In genomic region chr14:33790996-33791395, GRCh38 we compare ENCODE assay signal across 25 cellular contexts.
DNase-seq lines count a peak whose midpoint lies in the region; ATAC-seq and TF ChIP-seq lines count a peak whose summit lies in the region.
"Had no signal": no experiment of that assay in that cellular context is flagged by ENCODE, and none has a peak within 500 bp of the region (broad histone marks: within the 10 kb centered on the region; RNA-seq: fewer than 3 reads in every experiment).

No MANE protein-coding gene starts in this region.

- TF ChIP-seq CTCF in VCaP (conservative IDR thresholded peaks at IDR 0.05) = no peak

- no CpG with 5 or more reads among the region's 9 CpGs for WGBS in trophoblast cell (ENCODE audit: extremely low coverage, insufficient coverage, insufficient read length)

- no peak overlapping the region for H2AK5ac ChIP-seq in trophoblast cell (ENCODE audit: low read length)

- no peak overlapping the region for H4K8ac ChIP-seq in trophoblast cell (ENCODE audit: low read depth, low read length)

- H4K91ac ChIP-seq in trophoblast cell (ENCODE audit: low read depth, low read length) = peak overlapping the region; percentile 15

- H3K4me3 ChIP-seq in trophoblast cell (ENCODE audit: low read depth, low read length) = no peak overlapping the region
- H3K4me3 ChIP-seq: hepatocyte, suprapubic skin, uterus had no signal

- H3K79me1 ChIP-seq in trophoblast cell (ENCODE audit: low read length) = no peaks in the 10 kb centered on the region

- H3K79me2 ChIP-seq in trophoblast cell (ENCODE audit: control insufficient read depth, insufficient read depth, low read length, poor library complexity) = no peaks in the 10 kb centered on the region
- H3K79me2 ChIP-seq: hepatocyte had no signal

- H3K4ac ChIP-seq in trophoblast cell (ENCODE audit: low read depth, low read length) = no peak overlapping the region

- DNase-seq in trophoblast cell = no peak
- no peak for DNase-seq in SW 1271 (lab: John Stamatoyannopoulos, UW)
- no peak for DNase-seq in germinal center (ENCODE audit: low spot score)
- DNase-seq: activated CD4-positive, CD25-positive, alpha-beta regulatory T cell; activated T-cell treated with anti-CD3 and anti-CD28 coated beads, Interleukin-2, amount 50 U/mL, for 1 hour; brain microvascular endothelial cell; effector memory CD8-positive, alpha-beta T cell; foreskin fibroblast; immature natural killer cell; mesendoderm; naive B cell; NCI-H2029 treated with DMSO at 0.1 percent for 48 hours; NCI-H345; PC-3; T1000; uterus had no signal

- no peak overlapping the region for H3K4me2 ChIP-seq in trophoblast cell (ENCODE audit: low read length)
- H3K4me2 ChIP-seq: hepatocyte had no signal

- H4K12ac ChIP-seq in trophoblast cell (ENCODE audit: low read depth, low read length) = no peak overlapping the region

- no peak overlapping the region for H3K18ac ChIP-seq in trophoblast cell (ENCODE audit: low read length)

- H2AFZ ChIP-seq in trophoblast cell (ENCODE audit: insufficient read depth, low read length, poor library complexity) = no peak overlapping the region
- H2AFZ ChIP-seq: hepatocyte had no signal

- H3K27ac ChIP-seq in VCaP (peak overlapping the region; percentile 23; the same call in 1 of the 2 replicates), trophoblast cell (ENCODE audit: low read depth, low read length) (no peak overlapping the region)
- H3K27ac ChIP-seq: brain microvascular endothelial cell, hepatocyte, suprapubic skin, uterus had no signal

- H2BK12ac ChIP-seq in trophoblast cell (ENCODE audit: low read length) = peak overlapping the region; percentile 3

- no peaks in the 10 kb centered on the region for H3K36me3 ChIP-seq in trophoblast cell (ENCODE audit: control insufficient read depth in 1 of 2, insufficient read depth in 2 of 2, low read length in 2 of 2)
- H3K36me3 ChIP-seq: brain microvascular endothelial cell, suprapubic skin, uterus had no signal

- H2BK120ac ChIP-seq in trophoblast cell (ENCODE audit: insufficient read depth, low read length, poor library complexity) = no peak overlapping the region

- peak; percentile 29 for ATAC-seq in GM18511 (IDR thresholded peaks at IDR 0.05; ENCODE audit: unreplicated experiment)
- ATAC-seq in HG02763 (IDR thresholded peaks at IDR 0.05; ENCODE audit: unreplicated experiment) = peak; percentile 55
- no peak for ATAC-seq in HG03460 (IDR thresholded peaks at IDR 0.05; ENCODE audit: unreplicated experiment)
- ATAC-seq: effector memory CD8-positive, alpha-beta T cell; left lobe of liver; PC-3; Right ventricle myocardium inferior; stimulated activated memory B cell treated with anti-CD40 and anti-IgM and Interleukin-4, amounts not matched to agents 10 μg/mL and 1 μg/mL and 100 μg/mL, for 72 hours had no signal

- no peak overlapping the region for H2BK5ac ChIP-seq in trophoblast cell (ENCODE audit: low read depth, low read length, poor library complexity)

- H3K23ac ChIP-seq in trophoblast cell (ENCODE audit: low read length) = no peak overlapping the region

- H3K27me3 ChIP-seq in trophoblast cell (ENCODE audit: insufficient read depth, low read length) = no peaks in the 10 kb centered on the region
- H3K27me3 ChIP-seq: brain microvascular endothelial cell, suprapubic skin, uterus had no signal

- H3K14ac ChIP-seq in trophoblast cell (ENCODE audit: low read length) = no peak overlapping the region

- H3K9ac ChIP-seq in trophoblast cell (ENCODE audit: low read length) = no peak overlapping the region

- H3K9me3 ChIP-seq in trophoblast cell (ENCODE audit: insufficient read depth, low read depth, low read length) = peaks cover 2% of the 10 kb centered on the region
- H3K9me3 ChIP-seq: suprapubic skin, uterus had no signal

- peaks cover 0 to 2% of the 10 kb centered on the region in 2 experiments for H3K4me1 ChIP-seq in trophoblast cell (ENCODE audit: control insufficient read depth in 1 of 2, insufficient read depth in 2 of 2, low read length in 2 of 2)
- H3K4me1 ChIP-seq: uterus had no signal
